Comparison of ENCODE assay signal across 9 cellular contexts in the genomic region with DNA sequence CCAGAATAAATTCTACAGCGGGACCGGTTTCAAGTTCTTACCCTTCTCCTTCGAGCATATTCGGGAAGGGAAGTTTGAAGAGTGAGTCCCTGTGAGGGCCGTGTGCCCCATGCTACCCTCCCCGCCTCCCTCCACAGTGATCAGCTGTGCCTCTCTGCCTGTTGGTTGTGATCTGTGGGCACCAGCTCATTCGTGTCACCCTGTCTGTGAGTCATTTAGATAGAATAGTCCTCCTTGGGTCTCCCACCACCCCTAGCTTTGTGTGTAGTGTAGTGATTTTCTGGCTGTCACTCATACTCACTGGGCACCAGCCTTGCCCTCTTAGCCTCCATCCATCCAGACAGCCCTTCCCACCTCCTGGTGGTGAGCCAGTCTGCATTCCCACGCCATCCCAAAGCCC. TPM values are rescaled to one million over a fixed set of nuclear protein-coding genes. Genes with fewer than 3 reads are reported as not detected.
DNase-seq lines count a peak whose midpoint lies in the region; ATAC-seq and TF ChIP-seq lines count a peak whose summit lies in the region.
"Had no signal": no experiment of that assay in that cellular context is flagged by ENCODE, and none has a peak within 500 bp of the region (broad histone marks: within the 10 kb centered on the region; RNA-seq: fewer than 3 reads in every experiment).

No MANE protein-coding gene starts in this region.

- no peak for DNase-seq in caudate nucleus (lab: John Stamatoyannopoulos, UW)
- no peak for DNase-seq in mesothelial cell of epicardium (ENCODE audit: low spot score in 2 of 2, unreplicated experiment in 2 of 2)
- DNase-seq in suprapubic skin (ENCODE audit: low spot score in 2 of 2) = no peak
- no peak for DNase-seq in NCI-H2107 treated with DMSO at 0.1 percent for 48 hours (lab: John Stamatoyannopoulos, UW; ENCODE audit: unreplicated experiment)
- no peak for DNase-seq in amygdala (lab: John Stamatoyannopoulos, UW)
- no peak for DNase-seq in stimulated activated CD4-positive, alpha-beta T cell treated with anti-CD3 and anti-CD28 coated beads, Interleukin-1b, Interleukin-23, amount 100 ng/mL, for 48 hours
- DNase-seq: DMS79 treated with DMSO at 0.1 percent for 48 hours had no signal

- H3K27me3 ChIP-seq in HUES6 (ENCODE audit: control insufficient read depth, insufficient read depth, low read length) (no peaks in the 10 kb centered on the region), suprapubic skin (no peaks in the 10 kb centered on the region)

- peaks cover 32% of the 10 kb centered on the region for H3K4me1 ChIP-seq in HUES6 (ENCODE audit: control insufficient read depth, insufficient read depth, low read length)
- H3K4me1 ChIP-seq in suprapubic skin = peaks cover 68% of the 10 kb centered on the region

- WGBS in suprapubic skin = 57% methylated on average over 8 of the region's 8 CpGs

- H3K36me3 ChIP-seq in HUES6 (ENCODE audit: control insufficient read depth, insufficient read depth, low read length) (peaks cover 20% of the 10 kb centered on the region), suprapubic skin (peaks cover 29% of the 10 kb centered on the region)

- no peak for TF ChIP-seq POLR2A in suprapubic skin (IDR thresholded peaks at IDR 0.05)

- H3K9me3 ChIP-seq in HUES6 (ENCODE audit: control insufficient read depth, insufficient read depth, low read depth, low read length) (no peaks in the 10 kb centered on the region), suprapubic skin (no peaks in the 10 kb centered on the region)

- H3K4me1 Mint-ChIP-seq in mesothelial cell of epicardium = peaks cover 77% of the 10 kb centered on the region

- TF ChIP-seq EP300 in suprapubic skin (IDR thresholded peaks at IDR 0.05) = no peak

- no peak overlapping the region for H3K4me3 ChIP-seq in HUES6 (ENCODE audit: low read depth, low read length)
- H3K4me3 ChIP-seq in suprapubic skin = no peak overlapping the region

- peaks cover 10% of the 10 kb centered on the region for H3K36me3 Mint-ChIP-seq in mesothelial cell of epicardium

- H3K9me3 Mint-ChIP-seq in mesothelial cell of epicardium = no peaks in the 10 kb centered on the region

- peak overlapping the region; percentile 99 for H3K27ac Mint-ChIP-seq in mesothelial cell of epicardium

- no peak overlapping the region for H3K4me3 Mint-ChIP-seq in mesothelial cell of epicardium

- TF ChIP-seq CTCF in mesothelial cell of epicardium (IDR thresholded peaks at IDR 0.05; ENCODE audit: unreplicated experiment) (no peak), suprapubic skin (IDR thresholded peaks at IDR 0.05) (no peak)

- H3K9ac ChIP-seq in HUES6 (ENCODE audit: low read length) = peak overlapping the region; percentile 76

- ATAC-seq in HG02870 (IDR thresholded peaks at IDR 0.05; ENCODE audit: unreplicated experiment) = no peak

- no peaks in the 10 kb centered on the region for H3K27me3 Mint-ChIP-seq in mesothelial cell of epicardium (ENCODE audit: low read depth)

- H3K27ac ChIP-seq in HUES6 (ENCODE audit: low read depth, low read length) = no peak overlapping the region
- peak overlapping the region; percentile 87 for H3K27ac ChIP-seq in caudate nucleus (ENCODE audit: low read depth, low read length)
- H3K27ac ChIP-seq in suprapubic skin = peak overlapping the region; percentile 87

RNA-seq across cellular contexts. Expression of a gene that starts 15.0 kb away (rescaled TPM):
- total RNA-seq in mesothelial cell of epicardium (31.0 to 31.9 TPM (median 31.5 TPM) in 3 replicates), suprapubic skin (10 to 100 TPM; 19.8 to 40.1 (median 30.4) TPM)

RNA-seq across cellular contexts. Expression of a gene that starts 31.7 kb away (rescaled TPM):
- total RNA-seq in mesothelial cell of epicardium (1.6 to 3.0 TPM (median 2.2 TPM) in 3 replicates), suprapubic skin (1 to 10 TPM; 1.2 to 8.8 (median 3.2) TPM)

RNA-seq across cellular contexts. Expression of a gene that starts 40.9 kb away (rescaled TPM):
- 60.7 to 62.0 TPM (median 61.4 TPM) in 3 replicates for total RNA-seq in mesothelial cell of epicardium
- total RNA-seq in suprapubic skin = 10 to 100 TPM; 41.1 to 54.0 (median 46.0) TPM

RNA-seq across cellular contexts. Expression of a gene that starts 45.9 kb away (rescaled TPM):
- total RNA-seq in mesothelial cell of epicardium (26.1 to 27.8 TPM (median 27.0 TPM) in 3 replicates), suprapubic skin (10 to 100 TPM; 34.7 to 62.5 (median 44.3) TPM)

RNA-seq across cellular contexts. Expression of a gene that starts 56.5 kb away (rescaled TPM):
- total RNA-seq in mesothelial cell of epicardium (8.3 to 9.8 TPM (median 9.7 TPM) in 3 replicates), suprapubic skin (1 to 10 TPM; 2.3 to 4.0 (median 3.6) TPM)
